Comparison of ENCODE assay signal across 22 cellular contexts in the genomic region with DNA sequence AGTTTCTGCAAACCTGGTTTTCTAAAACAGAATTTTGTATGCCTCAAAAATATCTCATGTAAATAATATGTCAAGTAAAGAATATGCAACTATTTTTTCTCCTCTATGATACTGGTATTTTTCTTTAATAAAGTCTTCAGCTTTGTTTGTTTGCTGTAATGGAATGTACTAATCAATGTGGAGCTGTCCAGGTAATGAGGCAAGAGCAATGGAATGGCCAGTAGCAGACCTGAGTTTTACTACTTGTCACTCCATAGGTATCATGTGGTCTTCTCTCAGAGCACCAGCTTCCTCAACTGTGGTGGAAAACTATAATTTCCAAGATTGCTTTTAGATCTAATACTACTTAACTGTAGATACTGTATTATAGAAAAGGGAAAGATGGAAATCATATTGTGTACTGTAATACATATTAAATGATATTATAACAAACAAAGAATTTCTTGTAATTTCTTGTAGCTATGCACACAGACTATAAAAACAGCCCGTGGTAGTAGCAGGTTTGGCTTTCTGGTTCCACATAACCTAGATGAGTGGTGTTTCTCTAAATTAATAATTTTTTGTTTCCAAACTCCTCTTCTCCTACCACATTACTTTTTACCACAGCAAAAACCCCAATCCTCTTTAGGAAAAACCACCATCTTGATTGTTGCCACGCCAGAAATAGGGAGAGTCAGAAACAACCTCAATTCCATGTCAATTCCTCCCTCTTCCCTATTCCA.
DNase-seq lines count a peak whose midpoint lies in the region; ATAC-seq and TF ChIP-seq lines count a peak whose summit lies in the region.
"Had no signal": no experiment of that assay in that cellular context is flagged by ENCODE, and none has a peak within 500 bp of the region (broad histone marks: within the 10 kb centered on the region; RNA-seq: fewer than 3 reads in every experiment).

No MANE protein-coding gene starts in this region.

- H3K79me2 ChIP-seq in MM.1S (ENCODE audit: low read length): no peaks in the 10 kb centered on the region

- POLR2A ChIA-PET in activated naive CD8-positive, alpha-beta T cell treated with anti-CD3 and anti-CD28 coated beads, Interleukin-2, amount 10 ng/mL, durations not matched to agents 7 days and 5 days (lab: Charles Lee): interaction anchor here (1.3 to 1.5 kb wide), 2 partner anchors 70 to 250 kb away, joined by 4 to 6 read pairs; no protein-coding TSS in a partner anchor

- H3K4me2 ChIP-seq in MM.1S (ENCODE audit: low read depth, low read length): peak overlapping the region; percentile 36; the same call in 1 of the 2 replicates

- no peaks in the 10 kb centered on the region for H3K36me3 Mint-ChIP-seq in activated naive CD4-positive, alpha-beta T cell treated with anti-CD3 and anti-CD28 coated beads, Interleukin-2, amount 50 U/mL, for 72 hours
- peaks cover 17% of the 10 kb centered on the region for H3K36me3 Mint-ChIP-seq in activated naive CD8-positive, alpha-beta T cell treated with anti-CD3 and anti-CD28 coated beads, Interleukin-2, amount 10 ng/mL, durations not matched to agents 7 days and 5 days

- no peaks in the 10 kb centered on the region for H3K27me3 ChIP-seq in MM.1S (replicated peaks; ENCODE audit: insufficient read depth, low read length)
- H3K27me3 ChIP-seq: pancreas, sigmoid colon had no signal

- no peaks in the 10 kb centered on the region for H4K20me1 ChIP-seq in MM.1S (ENCODE audit: insufficient read depth, low read length)

- H2AFZ ChIP-seq in MM.1S (ENCODE audit: low read length): no peak overlapping the region
- H2AFZ ChIP-seq: GM23248 had no signal

- H3K27ac Mint-ChIP-seq in activated naive CD4-positive, alpha-beta T cell treated with anti-CD3 and anti-CD28 coated beads, Interleukin-2, amount 50 U/mL, for 72 hours: no peak overlapping the region
- peak overlapping the region; percentile 70 for H3K27ac Mint-ChIP-seq in activated naive CD8-positive, alpha-beta T cell treated with anti-CD3 and anti-CD28 coated beads, Interleukin-2, amount 10 ng/mL, durations not matched to agents 7 days and 5 days

- peaks cover 20% of the 10 kb centered on the region for H3F3A ChIP-seq in MM.1S (ENCODE audit: insufficient read depth, low read length)

- no peak for TF ChIP-seq CTCF in MM.1S (IDR thresholded peaks at IDR 0.05; ENCODE audit: low read length)

- H3K9me2 ChIP-seq in MM.1S (replicated peaks; ENCODE audit: insufficient read depth, low read length): no peaks in the 10 kb centered on the region

- peaks cover 28% of the 10 kb centered on the region for H3K4me1 ChIP-seq in MM.1S (ENCODE audit: low read length)
- H3K4me1 ChIP-seq: lower lobe of right lung, sigmoid colon had no signal

- no peak overlapping the region for H3K9ac ChIP-seq in MM.1S (ENCODE audit: low read length)
- H3K9ac ChIP-seq: GM23248 had no signal

- no peak for DNase-seq in activated naive CD4-positive, alpha-beta T cell treated with anti-CD3 and anti-CD28 coated beads, Interleukin-2, amount 50 U/mL, for 72 hours (ENCODE audit: low spot score in 2 of 2)
- DNase-seq in activated naive CD4-positive, alpha-beta T cell (lab: John Stamatoyannopoulos, UW): no peak
- DNase-seq in MM.1S: no peak
- no peak for DNase-seq in activated naive CD8-positive, alpha-beta T cell treated with anti-CD3 and anti-CD28 coated beads, Interleukin-2, amount 10 ng/mL, durations not matched to agents 7 days and 5 days
- DNase-seq in stimulated activated naive CD8-positive, alpha-beta T cell treated with anti-CD3 and anti-CD28 coated beads, Interleukin-15, Interleukin-2, amounts not matched to agents 100 U/mL and 50 U/mL, for 24 hours: no peak
- DNase-seq in NCI-H1092 (lab: John Stamatoyannopoulos, UW): no peak
- DNase-seq in retina: no peak
- DNase-seq: activated CD4-positive, alpha-beta T cell treated with anti-CD3 and anti-CD28 coated beads for 1 hour; activated T-cell treated with anti-CD3 and anti-CD28 coated beads, Interleukin-2, amount 50 U/mL, for 4 hours; amniotic stem cell; central memory CD4-positive, alpha-beta T cell; DND-41; effector CD4-positive, alpha-beta T cell; GM23248; lower lobe of right lung; NCI-H2081; NCI-H524; pancreas; sigmoid colon; T1000 had no signal

- peak; percentile 50 to 76 for ATAC-seq in activated naive CD4-positive, alpha-beta T cell treated with anti-CD3 and anti-CD28 coated beads, Interleukin-2, amount 50 U/mL, for 72 hours
- no peak for ATAC-seq in activated naive CD8-positive, alpha-beta T cell treated with anti-CD3 and anti-CD28 coated beads, Interleukin-2, amount 10 ng/mL, durations not matched to agents 7 days and 5 days (ENCODE audit: low read depth)
- ATAC-seq in stimulated activated naive CD8-positive, alpha-beta T cell treated with anti-CD3 and anti-CD28 coated beads, Interleukin-15, Interleukin-2, amounts not matched to agents 100 U/mL and 50 U/mL, for 24 hours: peak; percentile 42
- ATAC-seq in HG03159 (IDR thresholded peaks at IDR 0.05; ENCODE audit: unreplicated experiment): no peak

- peak overlapping the region; percentile 28; the same call in 1 of the 2 replicates for H3K27ac ChIP-seq in MM.1S (ENCODE audit: low read length)
- H3K27ac ChIP-seq: GM23248, lower lobe of right lung, pancreas, sigmoid colon had no signal

- H3K4me3 ChIP-seq in MM.1S (ENCODE audit: low read length): no peak overlapping the region
- H3K4me3 ChIP-seq: GM23248, lower lobe of right lung, pancreas, sigmoid colon had no signal

- H3K4me1 Mint-ChIP-seq in activated naive CD8-positive, alpha-beta T cell treated with anti-CD3 and anti-CD28 coated beads, Interleukin-2, amount 10 ng/mL, durations not matched to agents 7 days and 5 days: peaks cover 22% of the 10 kb centered on the region

- no peaks in the 10 kb centered on the region for H3K36me3 ChIP-seq in MM.1S (replicated peaks; ENCODE audit: insufficient read depth, low read length)
- H3K36me3 ChIP-seq: lower lobe of right lung, pancreas, sigmoid colon had no signal

- no peaks in the 10 kb centered on the region for H3K9me3 ChIP-seq in MM.1S (replicated peaks; ENCODE audit: insufficient read depth, low read length)
- H3K9me3 ChIP-seq: lower lobe of right lung, pancreas, sigmoid colon had no signal

- no peaks in the 10 kb centered on the region for H3K27me3 Mint-ChIP-seq in activated naive CD8-positive, alpha-beta T cell treated with anti-CD3 and anti-CD28 coated beads, Interleukin-2, amount 10 ng/mL, durations not matched to agents 7 days and 5 days
- H3K27me3 Mint-ChIP-seq: CD4-positive, CD25-positive, alpha-beta regulatory T cell had no signal

- no peaks in the 10 kb centered on the region for H3K9me3 Mint-ChIP-seq in activated naive CD4-positive, alpha-beta T cell treated with anti-CD3 and anti-CD28 coated beads, Interleukin-2, amount 50 U/mL, for 72 hours
- H3K9me3 Mint-ChIP-seq in activated naive CD8-positive, alpha-beta T cell treated with anti-CD3 and anti-CD28 coated beads, Interleukin-2, amount 10 ng/mL, durations not matched to agents 7 days and 5 days: peaks cover 6% of the 10 kb centered on the region
- H3K9me3 Mint-ChIP-seq: activated T-cell treated with anti-CD3 and anti-CD28 coated beads, Interleukin-2, amount 50 U/mL, for 4 hours had no signal

- peak overlapping the region; percentile 42 for H3K4me3 Mint-ChIP-seq in activated naive CD8-positive, alpha-beta T cell treated with anti-CD3 and anti-CD28 coated beads, Interleukin-2, amount 10 ng/mL, durations not matched to agents 7 days and 5 days
- H3K4me3 Mint-ChIP-seq: activated T-cell treated with anti-CD3 and anti-CD28 coated beads, Interleukin-2, amount 50 U/mL, for 4 hours had no signal

Comparison
In these comparisons a context has a peak if more than half of its experiments do, and no peak if none do; other contexts are left out.
1. ATAC-seq: peak in activated naive CD4-positive, alpha-beta T cell treated with anti-CD3 and anti-CD28 coated beads, Interleukin-2, amount 50 U/mL, for 72 hours (2 of 2) and stimulated activated naive CD8-positive, alpha-beta T cell treated with anti-CD3 and anti-CD28 coated beads, Interleukin-15, Interleukin-2, amounts not matched to agents 100 U/mL and 50 U/mL, for 24 hours (single experiment); none in activated naive CD8-positive, alpha-beta T cell treated with anti-CD3 and anti-CD28 coated beads, Interleukin-2, amount 10 ng/mL, durations not matched to agents 7 days and 5 days (single experiment) and HG03159 (single experiment).